9 cellular contexts compared by ENCODE assay signal in genomic region chr3:55620361-55621025, GRCh38.
DNase-seq lines count a peak whose midpoint lies in the region; ATAC-seq, FAIRE-seq and TF ChIP-seq lines count a peak whose summit lies in the region.
"Had no signal": no experiment of that assay in that cellular context is flagged by ENCODE, and none has a peak within 500 bp of the region (broad histone marks: within the 10 kb centered on the region; RNA-seq: fewer than 3 reads in every experiment).

No MANE protein-coding gene starts in this region.

- RAD21 ChIA-PET in GM12878 (lab: Charles Lee; ENCODE audit: unreplicated experiment), result interaction anchor here (0.7 to 1.8 kb wide), 6 partner anchors 9 to 101 kb away, joined by 3 to 7 read pairs (median 4); no protein-coding TSS in a partner anchor

- H3K9me3 Mint-ChIP-seq in type B pancreatic cell, result peaks cover 9% of the 10 kb centered on the region

- no peaks in the 10 kb centered on the region for H4K20me1 ChIP-seq in GM12878 (ENCODE audit: control insufficient read depth, insufficient read depth)

- peaks cover 3% of the 10 kb centered on the region; the same call in 2 of the 3 replicates for H3K9me3 ChIP-seq in GM12878 (replicated peaks; ENCODE audit: control insufficient read depth, insufficient read depth, low read length)

- BruUV-seq in GM12878 (replicated peaks; lab: Mats Ljungman, UMichigan), result no TSS peak

- 32% methylated on average over 12 of the region's 12 CpGs for WGBS in GM12878 (ENCODE audit: insufficient coverage, insufficient replicate concordance, low lambda C conversion rate, missing lambda C conversion rate)

- TF ChIP-seq RAD21 in GM12878 (IDR thresholded peaks at IDR 0.05; ENCODE audit: insufficient read depth, low read depth, low read length), result no peak

- POLR2A ChIA-PET in GM12878 (lab: Charles Lee), result interaction anchor here (1.0 to 1.6 kb wide), 2 partner anchors 13 to 38 kb away, joined by 3 read pairs; no protein-coding TSS in a partner anchor

- no peak for TF ChIP-seq POLR2A in GM12878 (IDR thresholded peaks at IDR 0.05; ENCODE audit: low read depth, low read length)

- peak overlapping the region; percentile 82 for H3K4me2 ChIP-seq in GM12878 (ENCODE audit: control insufficient read depth, insufficient read depth)

- intact Hi-C loops in GM12878 (cut with micrococcal nuclease; ENCODE audit: unreplicated experiment), result loop anchor here (5.0 kb wide), 2 partner anchors 57 to 102 kb away; no protein-coding TSS in a partner anchor

- peak overlapping the region; percentile 74 for H2AFZ ChIP-seq in GM12878 (ENCODE audit: control insufficient read depth, low read depth, low read length)

- SMC1A ChIA-PET in GM12878 (lab: Charles Lee; ENCODE audit: uncharacterized antibody, unreplicated experiment), result interaction anchor here (0.7 to 4.7 kb wide), 14 partner anchors 8 to 116 kb away, joined by 3 to 37 read pairs (median 4); no protein-coding TSS in a partner anchor

- H3K79me2 ChIP-seq in GM12878 (ENCODE audit: control insufficient read depth, insufficient read depth, low read length), result no peaks in the 10 kb centered on the region

- no peak for TF ChIP-seq EP300 in GM12878 (IDR thresholded peaks at IDR 0.05; ENCODE audit: borderline replicate concordance in 1 of 2, control insufficient read depth in 1 of 2, low read depth in 2 of 2, low read length in 2 of 2)

- CTCF ChIA-PET in GM12878 (lab: Yijun Ruan, JAX), result interaction anchor here (1.4 to 3.5 kb wide), 3 partner anchors 9 to 101 kb away, joined by 4 to 14 read pairs (median 10); no protein-coding TSS in a partner anchor

- TF ChIP-seq CTCF in GM12878 (IDR thresholded peaks at IDR 0.05 in 2 of 3, conservative IDR thresholded peaks at IDR 0.05 in 1 of 3; ENCODE audit: control insufficient read depth in 2 of 3, extremely low read depth in 1 of 3, insufficient read depth in 1 of 3, low read depth in 3 of 3, low read length in 3 of 3) (no peak), type B pancreatic cell (conservative IDR thresholded peaks at IDR 0.05) (no peak)

- in situ Hi-C loops in GM12878 (cut with MboI), result no loop called here

- no peaks in the 10 kb centered on the region for H3K27me3 ChIP-seq in GM12878 (replicated peaks in 1 of 2; ENCODE audit: control insufficient read depth in 2 of 2, insufficient read depth in 2 of 2, low read length in 1 of 2)

- H3K4me1 Mint-ChIP-seq in type B pancreatic cell (ENCODE audit: unreplicated experiment), result peaks cover 58% of the 10 kb centered on the region

- no peaks in the 10 kb centered on the region for H3K36me3 ChIP-seq in GM12878 (ENCODE audit: control insufficient read depth in 2 of 2, insufficient read depth in 2 of 2, low read length in 1 of 2)

- no peak for FAIRE-seq in HTR-8/SVneo (lab: Jason Lieb, UNC)
- no peak for FAIRE-seq in GM12878 (lab: Jason Lieb, UNC)
- FAIRE-seq: frontal cortex had no signal

- H3K4me3 ChIP-seq in GM12878, result peak overlapping the region; percentile 18; the same call in 1 of the 2 replicates

- H3K4me3 Mint-ChIP-seq in type B pancreatic cell, result peak overlapping the region; percentile 51

- peak overlapping the region; percentile 82 for H3K27ac Mint-ChIP-seq in type B pancreatic cell

- peak; percentile 33 for DNase-seq in HTR-8/SVneo (ENCODE audit: insufficient read length, low spot score)
- peak; percentile 59 for DNase-seq in GM12878 (ENCODE audit: low read depth, low spot score)
- DNase-seq in type B pancreatic cell (ENCODE audit: extremely low spot score, unreplicated experiment), result no peak
- DNase-seq in ecto neural progenitor cell (ENCODE audit: low spot score), result no peak
- no peak for DNase-seq in HUDEP-2 (lab: John Stamatoyannopoulos, UW; ENCODE audit: unreplicated experiment in 76 of 76)
- DNase-seq: activated gamma-delta T cell had no signal

- ATAC-seq in GM21515 (IDR thresholded peaks at IDR 0.05; ENCODE audit: unreplicated experiment) (peak; percentile 64), GM12878 (peak; percentile 84), GM21381 (IDR thresholded peaks at IDR 0.05; ENCODE audit: unreplicated experiment) (no peak)

- H3K27me3 Mint-ChIP-seq in type B pancreatic cell, result peaks cover 54% of the 10 kb centered on the region

- peak overlapping the region; percentile 42; the same call in 1 of the 2 replicates for H3K9ac ChIP-seq in GM12878 (ENCODE audit: control insufficient read depth, insufficient read depth, low read length)

- peaks cover 47% of the 10 kb centered on the region for H3K4me1 ChIP-seq in GM12878 (ENCODE audit: control insufficient read depth, insufficient read depth, low read length)

- H3K36me3 Mint-ChIP-seq in type B pancreatic cell, result peaks cover 10% of the 10 kb centered on the region

- H3K27ac ChIP-seq in GM12878 (ENCODE audit: control insufficient read depth, insufficient read depth), result peak overlapping the region; percentile 75

TF ChIP-seq in GM12878, 131 proteins besides CTCF, POLR2A, EP300 and RAD21 (continues in another document):
- TF ChIP-seq, protein P1, sequence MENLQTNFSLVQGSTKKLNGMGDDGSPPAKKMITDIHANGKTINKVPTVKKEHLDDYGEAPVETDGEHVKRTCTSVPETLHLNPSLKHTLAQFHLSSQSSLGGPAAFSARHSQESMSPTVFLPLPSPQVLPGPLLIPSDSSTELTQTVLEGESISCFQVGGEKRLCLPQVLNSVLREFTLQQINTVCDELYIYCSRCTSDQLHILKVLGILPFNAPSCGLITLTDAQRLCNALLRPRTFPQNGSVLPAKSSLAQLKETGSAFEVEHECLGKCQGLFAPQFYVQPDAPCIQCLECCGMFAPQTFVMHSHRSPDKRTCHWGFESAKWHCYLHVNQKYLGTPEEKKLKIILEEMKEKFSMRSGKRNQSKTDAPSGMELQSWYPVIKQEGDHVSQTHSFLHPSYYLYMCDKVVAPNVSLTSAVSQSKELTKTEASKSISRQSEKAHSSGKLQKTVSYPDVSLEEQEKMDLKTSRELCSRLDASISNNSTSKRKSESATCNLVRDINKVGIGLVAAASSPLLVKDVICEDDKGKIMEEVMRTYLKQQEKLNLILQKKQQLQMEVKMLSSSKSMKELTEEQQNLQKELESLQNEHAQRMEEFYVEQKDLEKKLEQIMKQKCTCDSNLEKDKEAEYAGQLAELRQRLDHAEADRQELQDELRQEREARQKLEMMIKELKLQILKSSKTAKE (IDR thresholded peaks at IDR 0.05; ENCODE audit: low read depth, poor library complexity, severe bottlenecking), result peak; percentile 37
- TF ChIP-seq EED (IDR thresholded peaks at IDR 0.05; ENCODE audit: low read depth) (peak; percentile 61; the same call in 1 of the 2 replicates), CBX5 (IDR thresholded peaks at IDR 0.05; ENCODE audit: low read depth) (no peak), MTA2 (IDR thresholded peaks at IDR 0.05; ENCODE audit: low read depth) (peak; percentile 58; the same call in 1 of the 2 replicates), GATAD2B (conservative IDR thresholded peaks at IDR 0.05; ENCODE audit: low read depth) (no peak)
- TF ChIP-seq, protein P2, sequence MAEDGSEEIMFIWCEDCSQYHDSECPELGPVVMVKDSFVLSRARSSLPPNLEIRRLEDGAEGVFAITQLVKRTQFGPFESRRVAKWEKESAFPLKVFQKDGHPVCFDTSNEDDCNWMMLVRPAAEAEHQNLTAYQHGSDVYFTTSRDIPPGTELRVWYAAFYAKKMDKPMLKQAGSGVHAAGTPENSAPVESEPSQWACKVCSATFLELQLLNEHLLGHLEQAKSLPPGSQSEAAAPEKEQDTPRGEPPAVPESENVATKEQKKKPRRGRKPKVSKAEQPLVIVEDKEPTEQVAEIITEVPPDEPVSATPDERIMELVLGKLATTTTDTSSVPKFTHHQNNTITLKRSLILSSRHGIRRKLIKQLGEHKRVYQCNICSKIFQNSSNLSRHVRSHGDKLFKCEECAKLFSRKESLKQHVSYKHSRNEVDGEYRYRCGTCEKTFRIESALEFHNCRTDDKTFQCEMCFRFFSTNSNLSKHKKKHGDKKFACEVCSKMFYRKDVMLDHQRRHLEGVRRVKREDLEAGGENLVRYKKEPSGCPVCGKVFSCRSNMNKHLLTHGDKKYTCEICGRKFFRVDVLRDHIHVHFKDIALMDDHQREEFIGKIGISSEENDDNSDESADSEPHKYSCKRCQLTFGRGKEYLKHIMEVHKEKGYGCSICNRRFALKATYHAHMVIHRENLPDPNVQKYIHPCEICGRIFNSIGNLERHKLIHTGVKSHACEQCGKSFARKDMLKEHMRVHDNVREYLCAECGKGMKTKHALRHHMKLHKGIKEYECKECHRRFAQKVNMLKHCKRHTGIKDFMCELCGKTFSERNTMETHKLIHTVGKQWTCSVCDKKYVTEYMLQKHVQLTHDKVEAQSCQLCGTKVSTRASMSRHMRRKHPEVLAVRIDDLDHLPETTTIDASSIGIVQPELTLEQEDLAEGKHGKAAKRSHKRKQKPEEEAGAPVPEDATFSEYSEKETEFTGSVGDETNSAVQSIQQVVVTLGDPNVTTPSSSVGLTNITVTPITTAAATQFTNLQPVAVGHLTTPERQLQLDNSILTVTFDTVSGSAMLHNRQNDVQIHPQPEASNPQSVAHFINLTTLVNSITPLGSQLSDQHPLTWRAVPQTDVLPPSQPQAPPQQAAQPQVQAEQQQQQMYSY (CRISPR knock-in tag; IDR thresholded peaks at IDR 0.05), result no peak

Comparison
In these comparisons a context has a peak if more than half of its experiments do, and no peak if none do; other contexts are left out.
1. DNase-seq: peak in HTR-8/SVneo (single experiment) and GM12878 (single experiment); none in type B pancreatic cell (single experiment), ecto neural progenitor cell (single experiment) and HUDEP-2 (0 of 76).